Comparison of ENCODE assay signal across 10 cellular contexts in the genomic region with DNA sequence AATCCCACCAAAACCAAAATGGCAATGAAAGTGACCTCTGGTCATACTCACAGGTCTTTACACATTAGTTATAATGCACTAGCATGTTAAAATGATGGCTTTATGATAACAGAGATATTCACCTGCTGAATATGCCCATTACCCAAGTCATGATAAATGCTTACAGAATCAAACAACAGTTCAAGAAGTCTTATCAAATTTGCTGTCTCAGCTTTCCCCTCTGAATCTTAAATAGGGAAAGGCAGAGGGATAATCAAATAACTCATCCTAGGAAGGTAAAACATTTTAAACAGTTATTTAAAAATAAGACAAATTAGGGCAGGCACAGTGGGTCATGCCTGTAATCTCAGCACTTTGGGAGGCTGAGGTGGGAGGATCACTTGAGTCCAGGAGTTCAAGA.
"Had no signal": no experiment of that assay in that cellular context is flagged by ENCODE, and none has a peak within 500 bp of the region (broad histone marks: within the 10 kb centered on the region; RNA-seq: fewer than 3 reads in every experiment).

No MANE protein-coding gene starts in this region.

- DNase-seq: GM23248, GOT3, H7, HFFc6, IMR-90, KBM-7 had no signal

- H3K4me3 ChIP-seq: GM23248, HAP-1 had no signal

- H3K27ac ChIP-seq: GM23248, HL-60, KMS-11 had no signal

- H2AFZ ChIP-seq: GM23248 had no signal

- H3K4me1 ChIP-seq: HAP-1 had no signal

- H3K9me3 ChIP-seq: HAP-1 had no signal

- H3K4me2 ChIP-seq: KMS-11 had no signal

- H3K36me3 ChIP-seq: HAP-1 had no signal

- ATAC-seq: HCT116 had no signal

- H3K9ac ChIP-seq: GM23248, KMS-11 had no signal
